17 cellular contexts compared by ENCODE assay signal in genomic region chr16:10897134-10897533, GRCh38. TPM values are rescaled to one million over a fixed set of nuclear protein-coding genes. Genes with fewer than 3 reads are reported as not detected.
A peak's percentile ranks its signal among the peaks of the same experiment; 100 is the strongest.
DNase-seq lines count a peak whose midpoint lies in the region; ATAC-seq, FAIRE-seq and TF ChIP-seq lines count a peak whose summit lies in the region.
"Had no signal": no experiment of that assay in that cellular context is flagged by ENCODE, and none has a peak within 500 bp of the region (broad histone marks: within the 10 kb centered on the region; RNA-seq: fewer than 3 reads in every experiment).

No MANE protein-coding gene starts in this region.

- peaks cover 95% of the 10 kb centered on the region for H3K4me1 Mint-ChIP-seq in dendritic cell treated with granulocyte-macrophage colony-stimulating factor and Interleukin-4, amounts not matched to agents 40 ng/mL and 50 ng/mL, for 4 days (ENCODE audit: low read depth)
- H3K4me1 Mint-ChIP-seq in stimulated activated naive CD8-positive, alpha-beta T cell treated with anti-CD3 and anti-CD28 coated beads, Interleukin-15, amount 100 ng/mL, for 72 hours = no peaks in the 10 kb centered on the region
- peaks cover 2% of the 10 kb centered on the region for H3K4me1 Mint-ChIP-seq in activated naive CD8-positive, alpha-beta T cell treated with anti-CD3 and anti-CD28 coated beads for 36 hours

- peak overlapping the region; percentile 85 for H3K27ac Mint-ChIP-seq in dendritic cell treated with granulocyte-macrophage colony-stimulating factor and Interleukin-4, amounts not matched to agents 40 ng/mL and 50 ng/mL, for 4 days
- no peak overlapping the region for H3K27ac Mint-ChIP-seq in stimulated activated naive CD8-positive, alpha-beta T cell treated with anti-CD3 and anti-CD28 coated beads, Interleukin-15, amount 100 ng/mL, for 72 hours
- no peak overlapping the region for H3K27ac Mint-ChIP-seq in activated naive CD8-positive, alpha-beta T cell treated with anti-CD3 and anti-CD28 coated beads for 36 hours
- H3K27ac Mint-ChIP-seq: effector memory CD8-positive, alpha-beta T cell had no signal

- no peak overlapping the region for H3K4me3 ChIP-seq in kidney (ENCODE audit: low read length in 2 of 2)
- H3K4me3 ChIP-seq: left ventricle myocardium inferior had no signal

- H3K27me3 Mint-ChIP-seq in dendritic cell treated with granulocyte-macrophage colony-stimulating factor and Interleukin-4, amounts not matched to agents 40 ng/mL and 50 ng/mL, for 4 days = no peaks in the 10 kb centered on the region
- peaks cover 20% of the 10 kb centered on the region for H3K27me3 Mint-ChIP-seq in stimulated activated naive CD8-positive, alpha-beta T cell treated with anti-CD3 and anti-CD28 coated beads, Interleukin-15, amount 100 ng/mL, for 72 hours
- H3K27me3 Mint-ChIP-seq in activated naive CD8-positive, alpha-beta T cell treated with anti-CD3 and anti-CD28 coated beads for 36 hours = peaks cover 24% of the 10 kb centered on the region
- H3K27me3 Mint-ChIP-seq: effector memory CD8-positive, alpha-beta T cell had no signal

- no peaks in the 10 kb centered on the region for H3K9me3 ChIP-seq in kidney (ENCODE audit: control insufficient read depth in 1 of 2, low read length in 2 of 2)
- H3K9me3 ChIP-seq: left ventricle myocardium inferior had no signal

- intact Hi-C loops in dendritic cell treated with granulocyte-macrophage colony-stimulating factor and Interleukin-4, amounts not matched to agents 40 ng/mL and 50 ng/mL, for 4 days (cut with micrococcal nuclease) = no loop called here
- intact Hi-C loops in kidney (cut with DNase I) = no loop called here

- no peak overlapping the region for H3K27ac ChIP-seq in kidney (ENCODE audit: low read depth in 2 of 2, low read length in 2 of 2)
- H3K27ac ChIP-seq: C4-2B, left ventricle myocardium inferior, VCaP had no signal

- peaks cover 100% of the 10 kb centered on the region for H3K36me3 Mint-ChIP-seq in dendritic cell treated with granulocyte-macrophage colony-stimulating factor and Interleukin-4, amounts not matched to agents 40 ng/mL and 50 ng/mL, for 4 days (ENCODE audit: low read depth)
- no peaks in the 10 kb centered on the region for H3K36me3 Mint-ChIP-seq in activated naive CD8-positive, alpha-beta T cell treated with anti-CD3 and anti-CD28 coated beads for 36 hours

- no peak for DNase-seq in NK-92 treated with Interleukin-12 subunit alpha and Interleukin-12 subunit beta, amount 100 ng/mL, for 24 hours (lab: John Stamatoyannopoulos, UW)
- DNase-seq in kidney = no peak
- DNase-seq in stimulated activated naive CD8-positive, alpha-beta T cell treated with anti-CD3 and anti-CD28 coated beads, Interleukin-15, amount 100 ng/mL, for 72 hours = no peak
- DNase-seq in activated naive CD8-positive, alpha-beta T cell treated with anti-CD3 and anti-CD28 coated beads for 36 hours = no peak
- DNase-seq: activated T-cell treated with anti-CD3 and anti-CD28 coated beads, Interleukin-2, amount 50 U/mL, for 48 hours; effector memory CD8-positive, alpha-beta T cell; left ventricle myocardium inferior; NCI-H446; occipital lobe; stimulated activated CD8-positive, alpha-beta memory T cell treated with anti-CD3 and anti-CD28 coated beads, Interleukin-4, amount 100 ng/mL, for 48 hours had no signal

- peak; percentile 61 for ATAC-seq in GM18858 (IDR thresholded peaks at IDR 0.05; ENCODE audit: unreplicated experiment)
- ATAC-seq in GM21529 (IDR thresholded peaks at IDR 0.05; ENCODE audit: unreplicated experiment) = peak; percentile 75
- ATAC-seq in HG03175 (IDR thresholded peaks at IDR 0.05; ENCODE audit: unreplicated experiment) = peak; percentile 73
- ATAC-seq in stimulated activated naive CD8-positive, alpha-beta T cell treated with anti-CD3 and anti-CD28 coated beads, Interleukin-15, amount 100 ng/mL, for 72 hours = no peak
- ATAC-seq: effector memory CD8-positive, alpha-beta T cell had no signal

- H3K36me3 ChIP-seq in kidney (ENCODE audit: control insufficient read depth in 1 of 2, insufficient read depth in 2 of 2, low read length in 2 of 2) = peaks cover 2 to 7% of the 10 kb centered on the region in 2 donors

- no peak for TF ChIP-seq CTCF in kidney (IDR thresholded peaks at IDR 0.05; ENCODE audit: borderline replicate concordance, extremely low read depth, insufficient read depth)

- no peak overlapping the region for H3K9ac ChIP-seq in kidney (ENCODE audit: low read length in 2 of 2)

- no peak for FAIRE-seq in kidney (lab: Jason Lieb, UNC)
- FAIRE-seq: G401.6 had no signal

- no peaks in the 10 kb centered on the region for H3K9me3 Mint-ChIP-seq in dendritic cell treated with granulocyte-macrophage colony-stimulating factor and Interleukin-4, amounts not matched to agents 40 ng/mL and 50 ng/mL, for 4 days
- no peaks in the 10 kb centered on the region for H3K9me3 Mint-ChIP-seq in stimulated activated naive CD8-positive, alpha-beta T cell treated with anti-CD3 and anti-CD28 coated beads, Interleukin-15, amount 100 ng/mL, for 72 hours
- peaks cover 1% of the 10 kb centered on the region for H3K9me3 Mint-ChIP-seq in activated naive CD8-positive, alpha-beta T cell treated with anti-CD3 and anti-CD28 coated beads for 36 hours
- H3K9me3 Mint-ChIP-seq: effector memory CD8-positive, alpha-beta T cell had no signal

- H3K4me3 Mint-ChIP-seq in dendritic cell treated with granulocyte-macrophage colony-stimulating factor and Interleukin-4, amounts not matched to agents 40 ng/mL and 50 ng/mL, for 4 days = peak overlapping the region; percentile 32
- no peak overlapping the region for H3K4me3 Mint-ChIP-seq in stimulated activated naive CD8-positive, alpha-beta T cell treated with anti-CD3 and anti-CD28 coated beads, Interleukin-15, amount 100 ng/mL, for 72 hours
- H3K4me3 Mint-ChIP-seq in activated naive CD8-positive, alpha-beta T cell treated with anti-CD3 and anti-CD28 coated beads for 36 hours = no peak overlapping the region
- H3K4me3 Mint-ChIP-seq: effector memory CD8-positive, alpha-beta T cell had no signal

- no peaks in the 10 kb centered on the region for H3K4me1 ChIP-seq in kidney (ENCODE audit: control insufficient read depth in 1 of 2, insufficient read depth in 1 of 2, low read depth in 1 of 2, low read length in 2 of 2)

RNA-seq across cellular contexts. Expression of gene CIITA, which starts 20.1 kb away (rescaled TPM):
- total RNA-seq in kidney = 50.5 TPM
- polyA plus RNA-seq in kidney (ENCODE audit: insufficient read depth, low read depth, low replicate concordance) = 8.3 TPM
- total RNA-seq in activated naive CD8-positive, alpha-beta T cell treated with anti-CD3 and anti-CD28 coated beads for 36 hours = 1 to 10 TPM; 1.4 to 1.5 TPM

RNA-seq across cellular contexts. Expression of gene DEXI, which starts 45.1 kb away (rescaled TPM):
- 31.0 TPM for total RNA-seq in kidney
- 46.2 TPM for polyA plus RNA-seq in kidney (ENCODE audit: insufficient read depth, low read depth, low replicate concordance)
- 10 to 100 TPM; 25.5 to 26.2 TPM for total RNA-seq in activated naive CD8-positive, alpha-beta T cell treated with anti-CD3 and anti-CD28 coated beads for 36 hours

RNA-seq across cellular contexts. Expression of gene CLEC16A, which starts 47.2 kb away (rescaled TPM):
- 51.9 TPM for total RNA-seq in kidney
- polyA plus RNA-seq in kidney (ENCODE audit: insufficient read depth, low read depth, low replicate concordance) = 10.8 TPM
- 10 to 100 TPM; 20.4 to 21.3 TPM for total RNA-seq in activated naive CD8-positive, alpha-beta T cell treated with anti-CD3 and anti-CD28 coated beads for 36 hours

Comparison
In these comparisons a context has a peak if more than half of its experiments do, and no peak if none do; other contexts are left out.
1. RNA of gene CIITA, which starts 20.1 kb away (total RNA-seq): 50.5 TPM in kidney (single experiment); 1.4 to 1.5 TPM in activated naive CD8-positive, alpha-beta T cell treated with anti-CD3 and anti-CD28 coated beads for 36 hours; every median in the first group is over 10 times any median in the second.